Comparison of ENCODE assay signal across 9 cellular contexts in genomic region chr10:124035928-124036558, GRCh38. TPM values are rescaled to one million over a fixed set of nuclear protein-coding genes. Genes with fewer than 3 reads are reported as not detected.
DNase-seq lines count a peak whose midpoint lies in the region; ATAC-seq and TF ChIP-seq lines count a peak whose summit lies in the region.
"Had no signal": no experiment of that assay in that cellular context is flagged by ENCODE, and none has a peak within 500 bp of the region (broad histone marks: within the 10 kb centered on the region; RNA-seq: fewer than 3 reads in every experiment).

No MANE protein-coding gene starts in this region.

- H3K79me2 ChIP-seq in smooth muscle cell (ENCODE audit: low read depth), result no peaks in the 10 kb centered on the region

- intact Hi-C loops in prostate gland (cut with DNase I), result no loop called here

- in situ Hi-C loops in astrocyte of the spinal cord (cut with HindIII; ENCODE audit: low sequenced_read_pairs), result no loop called here

- peak; percentile 96 for ATAC-seq in HG02642 (IDR thresholded peaks at IDR 0.05; ENCODE audit: poor library complexity, unreplicated experiment)

- H3K27ac ChIP-seq in prostate gland (no peak overlapping the region), smooth muscle cell (ENCODE audit: low read depth) (no peak overlapping the region)
- H3K27ac ChIP-seq: C4-2B had no signal

- H2AFZ ChIP-seq in smooth muscle cell (ENCODE audit: low read depth), result no peak overlapping the region

- H3K9ac ChIP-seq in smooth muscle cell (ENCODE audit: low read depth), result no peak overlapping the region

- peak; percentile 57 for DNase-seq in activated CD8-positive, alpha-beta memory T cell treated with anti-CD3 and anti-CD28 coated beads for 24 hours
- DNase-seq in activated CD8-positive, alpha-beta memory T cell treated with anti-CD3 and anti-CD28 coated beads, Interleukin-2, amount 50 U/mL, for 4 hours, result no peak
- DNase-seq in NB4 (ENCODE audit: low read depth) (peak; percentile 92), astrocyte of the spinal cord (ENCODE audit: low read depth, low spot score) (peak; percentile 22), prostate gland (ENCODE audit: low spot score) (peak; percentile 21), smooth muscle cell (lab: John Stamatoyannopoulos, UW; ENCODE audit: unreplicated experiment) (no peak), NCI-H345 (lab: John Stamatoyannopoulos, UW) (no peak)

- no peaks in the 10 kb centered on the region for H3K27me3 ChIP-seq in prostate gland (replicated peaks; ENCODE audit: insufficient read depth)
- H3K27me3 ChIP-seq in smooth muscle cell (ENCODE audit: low read depth), result no peaks in the 10 kb centered on the region

- H3K4me1 ChIP-seq in prostate gland (replicated peaks), result no peaks in the 10 kb centered on the region
- no peaks in the 10 kb centered on the region for H3K4me1 ChIP-seq in smooth muscle cell (ENCODE audit: low read depth)

- TF ChIP-seq POLR2A in NB4 (IDR thresholded peaks at IDR 0.05; ENCODE audit: extremely low read depth, insufficient read length) (no peak), prostate gland (IDR thresholded peaks at IDR 0.05) (no peak)

- no peak for TF ChIP-seq CTCF in NB4 (IDR thresholded peaks at IDR 0.05; ENCODE audit: low read depth, low read length)
- TF ChIP-seq CTCF in astrocyte of the spinal cord (IDR thresholded peaks at IDR 0.05; ENCODE audit: low read depth, low read length), result no peak
- no peak for TF ChIP-seq CTCF in prostate gland (IDR thresholded peaks at IDR 0.05)
- TF ChIP-seq CTCF in smooth muscle cell (IDR thresholded peaks at IDR 0.05; ENCODE audit: borderline replicate concordance, insufficient read depth, poor library complexity, severe bottlenecking), result no peak

- H3K4me3 ChIP-seq in NB4 (ENCODE audit: low read depth, low read length) (no peak overlapping the region), astrocyte of the spinal cord (ENCODE audit: low read depth, low read length) (no peak overlapping the region), prostate gland (no peak overlapping the region), smooth muscle cell (no peak overlapping the region)

- H3K36me3 ChIP-seq in prostate gland (no peaks in the 10 kb centered on the region), smooth muscle cell (ENCODE audit: low read depth) (no peaks in the 10 kb centered on the region)

- WGBS in prostate gland, result 47% methylated on average over 14 of the region's 21 CpGs
- 88% methylated on average over 21 of the region's 21 CpGs for WGBS in smooth muscle cell (ENCODE audit: low lambda C conversion rate)

- no peaks in the 10 kb centered on the region for H3F3A ChIP-seq in smooth muscle cell (ENCODE audit: low read depth)

- peaks cover 28% of the 10 kb centered on the region for H4K20me1 ChIP-seq in smooth muscle cell (ENCODE audit: low read depth)

- H3K4me2 ChIP-seq in smooth muscle cell, result no peak overlapping the region

- H3K9me3 ChIP-seq in prostate gland (no peaks in the 10 kb centered on the region), smooth muscle cell (replicated peaks; ENCODE audit: low read depth) (no peaks in the 10 kb centered on the region)

RNA-seq across cellular contexts. Expression of gene CHST15, which starts 57.4 kb away (rescaled TPM):
- total RNA-seq in prostate gland, result 10 to 100 TPM; 13.9 to 26.0 TPM
- 20.4 and 30.3 TPM in 2 replicates for total RNA-seq in smooth muscle cell
- polyA plus RNA-seq in smooth muscle cell, result 11.4 and 14.1 TPM in 2 replicates

Comparison
In these comparisons a context has a peak if more than half of its experiments do, and no peak if none do; other contexts are left out.
1. DNase-seq: peak in activated CD8-positive, alpha-beta memory T cell treated with anti-CD3 and anti-CD28 coated beads for 24 hours (single experiment), NB4 (single experiment), astrocyte of the spinal cord (single experiment) and prostate gland (single experiment); none in activated CD8-positive, alpha-beta memory T cell treated with anti-CD3 and anti-CD28 coated beads, Interleukin-2, amount 50 U/mL, for 4 hours (single experiment), smooth muscle cell (single experiment) and NCI-H345 (single experiment).